ENCODE assay signal across 1 cellular context in genomic region chr11:65927904-65928397, GRCh38.
A peak's percentile ranks its signal among the peaks of the same experiment; 100 is the strongest.
TF ChIP-seq lines count a peak whose summit lies in the region.

No MANE protein-coding gene starts in this region.

TF ChIP-seq in K562, 482 proteins besides CTCF, POLR2A, EP300 and RAD21 (continued from another document):
- TF ChIP-seq TEAD1 (CRISPR knock-in tag; IDR thresholded peaks at IDR 0.05) (peak in 1 of 2 experiments; percentile 34; a peak in 1 of 4 replicates), ZHX1 (conservative IDR thresholded peaks at IDR 0.05; ENCODE audit: low read length) (no peak), CGGBP1 (CRISPR knock-in tag; IDR thresholded peaks at IDR 0.05) (no peak), ZNF586 (CRISPR knock-in tag; conservative IDR thresholded peaks at IDR 0.05) (no peak), POLR2B (IDR thresholded peaks at IDR 0.05; ENCODE audit: low read depth, partially characterized antibody) (no peak), HMG20A (CRISPR knock-in tag; conservative IDR thresholded peaks at IDR 0.05) (no peak), ZNF583 (CRISPR knock-in tag; IDR thresholded peaks at IDR 0.05) (no peak), IFI16 (CRISPR knock-in tag; IDR thresholded peaks at IDR 0.05) (no peak), ETV6 (IDR thresholded peaks at IDR 0.05; ENCODE audit: borderline replicate concordance in 1 of 2, low read depth in 2 of 2, low read length in 1 of 2) (no peak), ETV6 (CRISPR knock-in tag; IDR thresholded peaks at IDR 0.05; ENCODE audit: borderline replicate concordance) (no peak)
